8 cellular contexts compared by ENCODE assay signal in the genomic region with DNA sequence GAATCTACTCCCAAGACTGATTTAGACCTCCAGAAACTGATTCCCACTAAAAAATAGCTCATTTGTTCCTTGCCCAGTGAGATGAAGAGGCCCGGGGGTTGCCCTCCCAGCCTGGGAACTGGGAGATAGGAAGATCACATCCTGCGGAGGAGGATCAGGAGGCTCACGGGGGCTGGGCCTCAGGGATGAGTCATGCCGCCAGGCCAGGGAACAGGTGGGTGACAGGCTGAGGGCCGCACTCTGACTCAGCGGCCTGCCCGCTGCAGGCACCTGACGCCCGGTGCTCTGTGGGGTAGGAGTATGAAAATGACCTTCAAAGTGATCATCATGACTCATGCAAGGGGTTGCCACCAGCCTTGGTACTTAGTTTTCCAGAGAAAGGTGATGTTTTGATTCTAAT.
DNase-seq lines count a peak whose midpoint lies in the region; ATAC-seq and TF ChIP-seq lines count a peak whose summit lies in the region.

No MANE protein-coding gene starts in this region.

- no peaks in the 10 kb centered on the region for H3K27me3 ChIP-seq in iPS DF 6.9 (ENCODE audit: control insufficient read depth, insufficient read depth, low read length)
- H3K27me3 ChIP-seq in suprapubic skin = no peaks in the 10 kb centered on the region

- no peak overlapping the region for H3K4me3 Mint-ChIP-seq in T-helper 2 cell treated with Interferon-gamma antibody and Interleukin-4, amounts not matched to agents 5 μg/mL and 100 μg/mL, for 36 hours

- TF ChIP-seq POLR2A in suprapubic skin (IDR thresholded peaks at IDR 0.05) = no peak

- no peaks in the 10 kb centered on the region for H3K36me3 ChIP-seq in iPS DF 6.9 (ENCODE audit: control insufficient read depth, insufficient read depth, low read length)
- no peaks in the 10 kb centered on the region for H3K36me3 ChIP-seq in suprapubic skin

- DNase-seq in T-helper 2 cell treated with Interferon-gamma antibody and Interleukin-4, amounts not matched to agents 5 μg/mL and 100 μg/mL, for 36 hours (ENCODE audit: low spot score) = peak; percentile 86
- DNase-seq in iPS DF 6.9 (ENCODE audit: low read depth, low spot score) = peak; percentile 13
- DNase-seq in suprapubic skin (ENCODE audit: low spot score in 2 of 2) = no peak
- DNase-seq in NCI-H2081 treated with DMSO at 0.1 percent for 48 hours (lab: John Stamatoyannopoulos, UW) = no peak
- DNase-seq in NCI-H2171 treated with DMSO at 0.1 percent for 48 hours (lab: John Stamatoyannopoulos, UW) = no peak

- peaks cover 26% of the 10 kb centered on the region for H3K4me1 Mint-ChIP-seq in T-helper 2 cell treated with Interferon-gamma antibody and Interleukin-4, amounts not matched to agents 5 μg/mL and 100 μg/mL, for 36 hours (ENCODE audit: low read depth)

- H3K36me3 Mint-ChIP-seq in T-helper 2 cell treated with Interferon-gamma antibody and Interleukin-4, amounts not matched to agents 5 μg/mL and 100 μg/mL, for 36 hours (ENCODE audit: low read depth) = no peaks in the 10 kb centered on the region

- H3K4me3 ChIP-seq in iPS DF 6.9 (ENCODE audit: low read length) (no peak overlapping the region), suprapubic skin (no peak overlapping the region)

- H3K27ac Mint-ChIP-seq in T-helper 2 cell treated with Interferon-gamma antibody and Interleukin-4, amounts not matched to agents 5 μg/mL and 100 μg/mL, for 36 hours = no peak overlapping the region

- TF ChIP-seq EP300 in suprapubic skin (IDR thresholded peaks at IDR 0.05) = no peak

- no peaks in the 10 kb centered on the region for H3K4me1 ChIP-seq in iPS DF 6.9 (ENCODE audit: control insufficient read depth, insufficient read depth, low read length)
- H3K4me1 ChIP-seq in suprapubic skin = no peaks in the 10 kb centered on the region

- no peak for TF ChIP-seq CTCF in suprapubic skin (IDR thresholded peaks at IDR 0.05)

- peaks cover 11% of the 10 kb centered on the region for H3K27me3 Mint-ChIP-seq in T-helper 2 cell treated with Interferon-gamma antibody and Interleukin-4, amounts not matched to agents 5 μg/mL and 100 μg/mL, for 36 hours (ENCODE audit: low read depth)

- ATAC-seq in GM18868 (IDR thresholded peaks at IDR 0.05; ENCODE audit: unreplicated experiment) (peak; percentile 94), HG02852 (IDR thresholded peaks at IDR 0.05; ENCODE audit: unreplicated experiment) (peak; percentile 89), GM18517 (IDR thresholded peaks at IDR 0.05; ENCODE audit: unreplicated experiment) (no peak)

- no peaks in the 10 kb centered on the region for H3K9me3 Mint-ChIP-seq in T-helper 2 cell treated with Interferon-gamma antibody and Interleukin-4, amounts not matched to agents 5 μg/mL and 100 μg/mL, for 36 hours

- H3K27ac ChIP-seq in iPS DF 6.9 (ENCODE audit: low read length) = no peak overlapping the region
- H3K27ac ChIP-seq in suprapubic skin = no peak overlapping the region

- WGBS in iPS DF 6.9 (ENCODE audit: insufficient coverage, insufficient read length) = no CpG with 5 or more reads among the region's 9 CpGs
- 74% methylated on average over 9 of the region's 9 CpGs for WGBS in suprapubic skin

- H3K9me3 ChIP-seq in iPS DF 6.9 (ENCODE audit: control insufficient read depth, insufficient read depth, low read length) = no peaks in the 10 kb centered on the region
- H3K9me3 ChIP-seq in suprapubic skin = no peaks in the 10 kb centered on the region

Comparison
In these comparisons a context has a peak if more than half of its experiments do, and no peak if none do; other contexts are left out.
1. DNase-seq: peak in T-helper 2 cell treated with Interferon-gamma antibody and Interleukin-4, amounts not matched to agents 5 μg/mL and 100 μg/mL, for 36 hours (single experiment) and iPS DF 6.9 (single experiment); none in suprapubic skin (0 of 2), NCI-H2081 treated with DMSO at 0.1 percent for 48 hours (single experiment) and NCI-H2171 treated with DMSO at 0.1 percent for 48 hours (single experiment).